Comparison of ENCODE assay signal across 8 cellular contexts in the genomic region with DNA sequence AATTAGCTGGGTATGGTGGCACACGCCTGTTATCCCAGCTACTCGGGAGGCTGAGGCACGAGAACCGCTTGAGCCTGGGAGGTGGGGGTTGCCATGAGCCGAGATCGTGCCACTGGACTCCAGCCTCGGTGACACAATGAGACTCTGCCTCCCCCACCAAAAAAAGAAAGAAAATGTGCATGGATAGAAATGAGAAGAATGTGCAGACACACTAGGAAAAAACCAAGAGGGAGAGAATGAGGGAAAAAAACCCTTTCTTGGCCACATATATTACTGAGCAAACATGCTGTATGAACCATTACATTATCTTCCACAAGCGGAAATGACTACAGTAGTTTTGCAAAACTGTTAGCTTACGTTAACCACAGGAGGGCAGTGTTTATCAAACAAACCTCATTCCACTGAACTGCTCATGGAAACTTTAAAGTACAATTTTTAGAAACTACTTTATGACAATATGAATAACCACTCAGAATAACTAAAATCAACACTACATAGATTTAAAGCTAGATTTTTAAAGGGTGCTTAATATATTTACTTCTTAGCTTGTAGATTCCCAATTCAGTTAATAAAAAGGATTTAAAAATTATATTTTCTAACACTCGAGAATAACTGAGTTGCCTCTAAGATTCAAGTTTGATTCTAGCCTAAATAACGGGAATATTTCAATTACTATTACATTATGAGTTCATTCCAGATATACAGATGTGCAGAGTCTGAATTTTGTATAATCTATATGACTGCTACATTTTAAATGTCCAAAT. TPM values are rescaled to one million over a fixed set of nuclear protein-coding genes. Genes with fewer than 3 reads are reported as not detected.
DNase-seq lines count a peak whose midpoint lies in the region; ATAC-seq and TF ChIP-seq lines count a peak whose summit lies in the region.

No MANE protein-coding gene starts in this region.

- no peaks in the 10 kb centered on the region for H4K20me1 ChIP-seq in OCI-LY1 (ENCODE audit: insufficient read depth, low read length)

- 43 to 47% methylated on average over 11 of the region's 11 CpGs for WGBS in heart right ventricle, 2 donors

- H3K4me3 Mint-ChIP-seq in activated naive CD8-positive, alpha-beta T cell treated with anti-CD3 and anti-CD28 coated beads for 36 hours, result peak overlapping the region; percentile 71

- H3K27me3 Mint-ChIP-seq in activated naive CD8-positive, alpha-beta T cell treated with anti-CD3 and anti-CD28 coated beads for 36 hours, result no peaks in the 10 kb centered on the region

- peak overlapping the region; percentile 51 for H3K4me3 ChIP-seq in OCI-LY1 (ENCODE audit: low read depth, low read length, poor library complexity, severe bottlenecking)
- H3K4me3 ChIP-seq in heart right ventricle, result peak overlapping the region in 1 of 10 donors; percentile 3
- H3K4me3 ChIP-seq in retinal pigment epithelial cell (ENCODE audit: low read length), result no peak overlapping the region

- H3K36me3 ChIP-seq in OCI-LY1 (ENCODE audit: insufficient read depth, low read length) (peaks cover 7% of the 10 kb centered on the region; the same call in 1 of the 2 replicates), heart right ventricle (peaks cover 0 to 10% (median 0%) of the 10 kb centered on the region in 9 donors)

- peak overlapping the region; percentile 59; the same call in 1 of the 2 replicates for H2AFZ ChIP-seq in OCI-LY1 (ENCODE audit: low read length)

- H3K9me3 ChIP-seq in OCI-LY1 (ENCODE audit: low read length) (no peaks in the 10 kb centered on the region), heart right ventricle (no peaks in the 10 kb centered on the region)

- peaks cover 20% of the 10 kb centered on the region for H3K79me2 ChIP-seq in OCI-LY1 (ENCODE audit: insufficient read depth, low read length)

- peak overlapping the region; percentile 73 for H3K4me2 ChIP-seq in OCI-LY1 (ENCODE audit: low read length)

- peaks cover 29% of the 10 kb centered on the region for H3K4me1 ChIP-seq in OCI-LY1 (ENCODE audit: insufficient read depth, low read length, severe bottlenecking)
- H3K4me1 ChIP-seq in heart right ventricle, result peaks cover 0 to 45% (median 13%) of the 10 kb centered on the region in 9 donors

- H3K27me3 ChIP-seq in OCI-LY1 (ENCODE audit: insufficient read depth, low read length) (no peaks in the 10 kb centered on the region), heart right ventricle (no peaks in the 10 kb centered on the region)

- no peaks in the 10 kb centered on the region for H3K9me2 ChIP-seq in OCI-LY1 (ENCODE audit: low read depth, low read length)

- peaks cover 33% of the 10 kb centered on the region for H3K4me1 Mint-ChIP-seq in activated naive CD8-positive, alpha-beta T cell treated with anti-CD3 and anti-CD28 coated beads for 36 hours

- peak overlapping the region; percentile 89 for H3K27ac Mint-ChIP-seq in activated naive CD8-positive, alpha-beta T cell treated with anti-CD3 and anti-CD28 coated beads for 36 hours

- H3K9ac ChIP-seq in OCI-LY1 (ENCODE audit: low read length), result peak overlapping the region; percentile 46

- H3K9me3 Mint-ChIP-seq in activated naive CD8-positive, alpha-beta T cell treated with anti-CD3 and anti-CD28 coated beads for 36 hours, result no peaks in the 10 kb centered on the region

- no peaks in the 10 kb centered on the region for H3F3A ChIP-seq in OCI-LY1 (ENCODE audit: insufficient read depth, low read length)

- H3K27ac ChIP-seq in OCI-LY1 (ENCODE audit: low read depth, low read length, poor library complexity, severe bottlenecking) (peak overlapping the region; percentile 67), heart right ventricle (peak overlapping the region in 1 of 10 donors; percentile 60)

- peak; percentile 58 for DNase-seq in COLO829 (ENCODE audit: low spot score)
- peak; percentile 17 for DNase-seq in activated naive CD8-positive, alpha-beta T cell treated with anti-CD3 and anti-CD28 coated beads for 36 hours
- peak in 1 of 2 donors; percentile 34 for DNase-seq in heart right ventricle
- peak; percentile 21 for DNase-seq in retinal pigment epithelial cell (ENCODE audit: low read depth)
- no peak for DNase-seq in NCI-H1092 (lab: John Stamatoyannopoulos, UW)

- intact Hi-C loops in heart right ventricle (cut with DNase I), result loop anchor here in 8 of 10 donors (5.0 to 10.0 kb wide), 7 partner anchors 83 to 293 kb away; no protein-coding TSS in a partner anchor

- TF ChIP-seq CTCF in OCI-LY1 (IDR thresholded peaks at IDR 0.05; ENCODE audit: low read length), result peak; percentile 73
- peak; percentile 43 to 84 (median 71) for TF ChIP-seq CTCF in heart right ventricle (IDR thresholded peaks at IDR 0.05)
- TF ChIP-seq CTCF in retinal pigment epithelial cell (conservative IDR thresholded peaks at IDR 0.05; ENCODE audit: low read depth, low read length), result peak; percentile 65

- H3K36me3 Mint-ChIP-seq in activated naive CD8-positive, alpha-beta T cell treated with anti-CD3 and anti-CD28 coated beads for 36 hours, result peaks cover 7% of the 10 kb centered on the region

- peak; percentile 88 for ATAC-seq in GM18907 (IDR thresholded peaks at IDR 0.05; ENCODE audit: unreplicated experiment)
- ATAC-seq in HG03439 (IDR thresholded peaks at IDR 0.05; ENCODE audit: unreplicated experiment), result peak; percentile 81
- peak in 7 of 8 donors; percentile 81 to 92 (median 87) for ATAC-seq in heart right ventricle

RNA-seq across cellular contexts. Expression of gene ASXL2, which starts 26.4 kb away (rescaled TPM):
- 10 to 100 TPM; 36.2 to 39.6 TPM for total RNA-seq in activated naive CD8-positive, alpha-beta T cell treated with anti-CD3 and anti-CD28 coated beads for 36 hours
- 10 to 100 TPM; 19.6 to 34.0 (median 28.9) TPM for total RNA-seq in heart right ventricle
- 1 to 10 TPM; 1.8 to 2.0 TPM for polyA plus RNA-seq in heart right ventricle
